Comparison of ENCODE assay signal across 22 cellular contexts in genomic region chr3:108182339-108182738, GRCh38. TPM values are rescaled to one million over a fixed set of nuclear protein-coding genes. Genes with fewer than 3 reads are reported as not detected.
A peak's percentile ranks its signal among the peaks of the same experiment; 100 is the strongest.
DNase-seq lines count a peak whose midpoint lies in the region; ATAC-seq and TF ChIP-seq lines count a peak whose summit lies in the region.
"Had no signal": no experiment of that assay in that cellular context is flagged by ENCODE, and none has a peak within 500 bp of the region (broad histone marks: within the 10 kb centered on the region; RNA-seq: fewer than 3 reads in every experiment).

No MANE protein-coding gene starts in this region.

- H4K20me1 ChIP-seq in osteoblast (ENCODE audit: insufficient read depth, low read length), result no peaks in the 10 kb centered on the region

- no peak for ATAC-seq in left ventricle myocardium superior
- ATAC-seq: activated CD8-positive, alpha-beta memory T cell treated with anti-CD3 and anti-CD28 coated beads, Interleukin-2, amount 10 ng/mL, durations not matched to agents 7 days and 5 days; naive thymus-derived CD4-positive, alpha-beta T cell; stimulated activated naive CD8-positive, alpha-beta T cell treated with anti-CD3 and anti-CD28 coated beads, Interleukin-15, Interleukin-2, amounts not matched to agents 100 U/mL and 50 U/mL, for 24 hours had no signal

- H3K4me3 ChIP-seq in astrocyte of the spinal cord (ENCODE audit: low read depth, low read length), result no peak overlapping the region
- no peak overlapping the region for H3K4me3 ChIP-seq in osteoblast (ENCODE audit: insufficient read depth, low read length)
- H3K4me3 ChIP-seq: ascending aorta, tibial artery had no signal

- H3K9me3 ChIP-seq in osteoblast (ENCODE audit: low read depth, low read length), result no peaks in the 10 kb centered on the region
- H3K9me3 ChIP-seq: tibial artery had no signal

- peak overlapping the region; percentile 10 for H3K27ac ChIP-seq in osteoblast (ENCODE audit: low read depth, low read length)
- H3K27ac ChIP-seq: 22Rv1, ascending aorta, tibial artery had no signal

- H3K9me3 Mint-ChIP-seq in endothelial cell (ENCODE audit: unreplicated experiment), result no peaks in the 10 kb centered on the region
- H3K9me3 Mint-ChIP-seq: CD4-positive, alpha-beta T cell had no signal

- DNase-seq in NCI-H1436 (lab: John Stamatoyannopoulos, UW), result peak; percentile 30
- no peak for DNase-seq in NCI-H1436 treated with DMSO at 0.1 percent for 48 hours (lab: John Stamatoyannopoulos, UW)
- peak; percentile 22 to 23 for DNase-seq in NCI-H1930 (lab: John Stamatoyannopoulos, UW)
- peak; percentile 31 for DNase-seq in astrocyte of the spinal cord (ENCODE audit: low read depth, low spot score)
- DNase-seq in osteoblast (ENCODE audit: insufficient read length, low spot score, missing footprints), result no peak
- no peak for DNase-seq in DMS114 treated with DMSO at 0.1 percent for 48 hours (lab: John Stamatoyannopoulos, UW; ENCODE audit: unreplicated experiment)
- no peak for DNase-seq in endothelial cell (ENCODE audit: low spot score)
- no peak for DNase-seq in left ventricle myocardium superior
- DNase-seq: activated CD4-positive, alpha-beta T cell treated with anti-CD3 and anti-CD28 coated beads, Interleukin-2, amount 10 ng/mL, durations not matched to agents 7 days and 5 days; activated CD8-positive, alpha-beta memory T cell treated with anti-CD3 and anti-CD28 coated beads, Interleukin-2, amount 10 ng/mL, durations not matched to agents 7 days and 5 days; CD4-positive, alpha-beta T cell; GOT3; naive thymus-derived CD4-positive, alpha-beta T cell; NCI-H1694; NCI-H446 treated with DMSO at 0.1 percent for 48 hours; stimulated activated CD4-positive, alpha-beta T cell treated with anti-CD3 and anti-CD28 coated beads, Interleukin-4, amount 100 ng/mL, for 4 hours; stimulated activated naive CD8-positive, alpha-beta T cell treated with anti-CD3 and anti-CD28 coated beads, Interleukin-15, Interleukin-2, amounts not matched to agents 100 U/mL and 50 U/mL, for 24 hours; tibial artery had no signal

- H3K27me3 ChIP-seq in osteoblast (ENCODE audit: insufficient read depth, low read length), result no peaks in the 10 kb centered on the region
- H3K27me3 ChIP-seq: ascending aorta, tibial artery had no signal

- H3K79me2 ChIP-seq in osteoblast (ENCODE audit: insufficient read depth, low read length), result no peaks in the 10 kb centered on the region

- no peak overlapping the region for H3K27ac Mint-ChIP-seq in endothelial cell (ENCODE audit: unreplicated experiment)
- H3K27ac Mint-ChIP-seq: activated CD4-positive, alpha-beta T cell treated with anti-CD3 and anti-CD28 coated beads, Interleukin-2, amount 10 ng/mL, durations not matched to agents 7 days and 5 days; activated CD8-positive, alpha-beta memory T cell treated with anti-CD3 and anti-CD28 coated beads, Interleukin-2, amount 10 ng/mL, durations not matched to agents 7 days and 5 days; activated naive CD4-positive, alpha-beta T cell treated with anti-CD3 and anti-CD28 coated beads, Interleukin-2, amount 50 U/mL, for 24 hours; CD4-positive, alpha-beta T cell; naive thymus-derived CD4-positive, alpha-beta T cell; T-helper 1 cell treated with Interleukin-12 subunit alpha and Interleukin-12 subunit beta and Interleukin-4 antibody, amounts not matched to agents 30 μg/mL and 1 μg/mL, for 36 hours had no signal

- H3K36me3 ChIP-seq in osteoblast (ENCODE audit: insufficient read depth, low read length), result no peaks in the 10 kb centered on the region

- peaks cover 10% of the 10 kb centered on the region for H3K4me1 Mint-ChIP-seq in endothelial cell (ENCODE audit: unreplicated experiment)
- H3K4me1 Mint-ChIP-seq: activated CD4-positive, alpha-beta T cell treated with anti-CD3 and anti-CD28 coated beads, Interleukin-2, amount 10 ng/mL, durations not matched to agents 7 days and 5 days; activated CD8-positive, alpha-beta memory T cell treated with anti-CD3 and anti-CD28 coated beads, Interleukin-2, amount 10 ng/mL, durations not matched to agents 7 days and 5 days had no signal

- in situ Hi-C loops in astrocyte of the spinal cord (cut with HindIII; ENCODE audit: low sequenced_read_pairs), result no loop called here

- no peaks in the 10 kb centered on the region for H3K27me3 Mint-ChIP-seq in endothelial cell (ENCODE audit: unreplicated experiment)
- H3K27me3 Mint-ChIP-seq: activated CD4-positive, alpha-beta T cell treated with anti-CD3 and anti-CD28 coated beads, Interleukin-2, amount 10 ng/mL, durations not matched to agents 7 days and 5 days; activated CD8-positive, alpha-beta memory T cell treated with anti-CD3 and anti-CD28 coated beads, Interleukin-2, amount 10 ng/mL, durations not matched to agents 7 days and 5 days; activated naive CD4-positive, alpha-beta T cell treated with anti-CD3 and anti-CD28 coated beads, Interleukin-2, amount 50 U/mL, for 24 hours; CD4-positive, alpha-beta T cell; naive thymus-derived CD4-positive, alpha-beta T cell had no signal

- intact Hi-C loops in left ventricle myocardium superior (cut with micrococcal nuclease), result no loop called here

- H3K4me2 ChIP-seq in osteoblast (ENCODE audit: insufficient read depth, low read length), result no peak overlapping the region

- H3K4me3 Mint-ChIP-seq in endothelial cell (ENCODE audit: unreplicated experiment), result no peak overlapping the region
- H3K4me3 Mint-ChIP-seq: activated CD4-positive, alpha-beta T cell treated with anti-CD3 and anti-CD28 coated beads, Interleukin-2, amount 10 ng/mL, durations not matched to agents 7 days and 5 days; activated CD8-positive, alpha-beta memory T cell treated with anti-CD3 and anti-CD28 coated beads, Interleukin-2, amount 10 ng/mL, durations not matched to agents 7 days and 5 days; activated naive CD4-positive, alpha-beta T cell treated with anti-CD3 and anti-CD28 coated beads, Interleukin-2, amount 50 U/mL, for 24 hours; CD4-positive, alpha-beta T cell; naive thymus-derived CD4-positive, alpha-beta T cell; T-helper 1 cell treated with Interleukin-12 subunit alpha and Interleukin-12 subunit beta and Interleukin-4 antibody, amounts not matched to agents 30 μg/mL and 1 μg/mL, for 36 hours had no signal

- TF ChIP-seq CTCF in astrocyte of the spinal cord (IDR thresholded peaks at IDR 0.05; ENCODE audit: low read depth, low read length), result no peak
- no peak for TF ChIP-seq CTCF in osteoblast (IDR thresholded peaks at IDR 0.05; ENCODE audit: extremely low read depth, low read depth, low read length)
- no peak for TF ChIP-seq CTCF in endothelial cell (IDR thresholded peaks at IDR 0.05; ENCODE audit: unreplicated experiment)

- H3K4me1 ChIP-seq in osteoblast (ENCODE audit: insufficient read depth, low read length), result peaks cover 28% of the 10 kb centered on the region
- H3K4me1 ChIP-seq: ascending aorta had no signal

- H3K36me3 Mint-ChIP-seq in endothelial cell (ENCODE audit: low read depth, unreplicated experiment), result peaks cover 7% of the 10 kb centered on the region

- H2AFZ ChIP-seq in osteoblast (ENCODE audit: low read length), result no peak overlapping the region

RNA-seq across cellular contexts. Expression of gene IFT57, which starts 39.9 kb away (rescaled TPM):
- 74.9 and 88.7 TPM in 2 replicates for total RNA-seq in osteoblast
- 31.4 TPM for total RNA-seq in endothelial cell (ENCODE audit: unreplicated experiment)
- 17.3 TPM for total RNA-seq in left ventricle myocardium superior

Comparison
In these comparisons a context has a peak if more than half of its experiments do, and no peak if none do; other contexts are left out.
1. DNase-seq: peak in NCI-H1436 (single experiment), NCI-H1930 (2 of 2) and astrocyte of the spinal cord (single experiment); none in NCI-H1436 treated with DMSO at 0.1 percent for 48 hours (single experiment), osteoblast (single experiment), DMS114 treated with DMSO at 0.1 percent for 48 hours (single experiment), endothelial cell (single experiment) and left ventricle myocardium superior (single experiment).